In genomic region chr19:982567-983170, GRCh38 we compare ENCODE assay signal across 8 cellular contexts. TPM values are rescaled to one million over a fixed set of nuclear protein-coding genes. Genes with fewer than 3 reads are reported as not detected.
DNase-seq lines count a peak whose midpoint lies in the region; ATAC-seq, FAIRE-seq and TF ChIP-seq lines count a peak whose summit lies in the region.

No MANE protein-coding gene starts in this region.

- no peaks in the 10 kb centered on the region for H4K20me1 ChIP-seq in endothelial cell of umbilical vein (replicated peaks; ENCODE audit: control insufficient read depth, extremely low read depth, insufficient read depth, low read length)

- H3K4me2 ChIP-seq in endothelial cell of umbilical vein (ENCODE audit: insufficient read depth, low read length), result peak overlapping the region; percentile 44

- H3K9me3 ChIP-seq in endothelial cell of umbilical vein (replicated peaks; ENCODE audit: control insufficient read depth, insufficient read depth, low read length) (no peaks in the 10 kb centered on the region), muscle layer of colon (ENCODE audit: low read length) (no peaks in the 10 kb centered on the region)

- no peaks in the 10 kb centered on the region for H3K9me1 ChIP-seq in endothelial cell of umbilical vein (replicated peaks; ENCODE audit: control insufficient read depth, extremely low read depth, insufficient read depth, low read length)

- dilution Hi-C loops in endothelial cell of umbilical vein (cut with MboI; ENCODE audit: extremely low pct_ligation_motif_present, low sequenced_read_pairs), result no loop called here

- POLR2A ChIA-PET in endothelial cell of umbilical vein (lab: Charles Lee), result no interaction called here

- H3K79me2 ChIP-seq in endothelial cell of umbilical vein (ENCODE audit: control insufficient read depth, insufficient read depth, low read length), result peaks cover 9% of the 10 kb centered on the region

- no peak for TF ChIP-seq POLR2A in endothelial cell of umbilical vein (IDR thresholded peaks at IDR 0.05; ENCODE audit: low read depth, low read length)

- H3K36me3 ChIP-seq in endothelial cell of umbilical vein (ENCODE audit: control insufficient read depth in 2 of 2, extremely low read depth in 1 of 2, insufficient read depth in 2 of 2, low read length in 2 of 2) (peaks cover 0 to 6% of the 10 kb centered on the region in 2 experiments), muscle layer of colon (ENCODE audit: insufficient read depth, low read length) (peaks cover 18% of the 10 kb centered on the region)

- peak overlapping the region in 1 of 3 experiments; percentile 20 for H3K4me3 ChIP-seq in endothelial cell of umbilical vein (replicated peaks in 1 of 3; ENCODE audit: insufficient read depth in 1 of 3, low read depth in 1 of 3, low read length in 3 of 3)
- peak overlapping the region in 1 of 2 donors; percentile 42 for H3K4me3 ChIP-seq in muscle layer of colon (ENCODE audit: low read depth in 1 of 2, low read length in 2 of 2)

- ATAC-seq in HG02759 (IDR thresholded peaks at IDR 0.05; ENCODE audit: unreplicated experiment) (peak; percentile 70), GM19395 (IDR thresholded peaks at IDR 0.05; ENCODE audit: unreplicated experiment) (no peak)

- H3K4me1 ChIP-seq in endothelial cell of umbilical vein (ENCODE audit: control insufficient read depth, extremely low read depth, insufficient read depth, low read length) (peaks cover 11% of the 10 kb centered on the region), muscle layer of colon (ENCODE audit: insufficient read depth, low read length) (peaks cover 11% of the 10 kb centered on the region)

- peak overlapping the region; percentile 88 for H2AFZ ChIP-seq in endothelial cell of umbilical vein (ENCODE audit: low read depth, low read length)

- H3K27ac ChIP-seq in endothelial cell of umbilical vein (ENCODE audit: insufficient read depth, low read depth, low read length), result no peak overlapping the region
- peak overlapping the region; percentile 19 for H3K27ac ChIP-seq in muscle layer of colon (ENCODE audit: low read depth, low read length)

- intact Hi-C loops in endothelial cell of umbilical vein (cut with micrococcal nuclease), result loop anchor here (1.0 to 2.0 kb wide), 4 partner anchors 57 to 212 kb away; no protein-coding TSS in a partner anchor

- TF ChIP-seq CTCF in endothelial cell of umbilical vein (IDR thresholded peaks at IDR 0.05; ENCODE audit: extremely low read depth in 1 of 2, insufficient read depth in 1 of 2, low read depth in 1 of 2, low read length in 2 of 2), result peak; percentile 71 to 98

- BruUV-seq in endothelial cell of umbilical vein (replicated peaks; lab: Mats Ljungman, UMichigan), result no TSS peak

- no peak overlapping the region for H3K9ac ChIP-seq in endothelial cell of umbilical vein (replicated peaks; ENCODE audit: extremely low read depth, insufficient read depth, low read length)
- H3K9ac ChIP-seq in muscle layer of colon (ENCODE audit: low read length), result no peak overlapping the region

- in situ Hi-C loops in G401 (cut with HindIII; ENCODE audit: low sequenced_read_pairs), result no loop called here

- peak; percentile 73 for FAIRE-seq in endothelial cell of umbilical vein (lab: Jason Lieb, UNC)

- H3K27me3 ChIP-seq in endothelial cell of umbilical vein (ENCODE audit: control insufficient read depth in 2 of 2, insufficient read depth in 2 of 2, low read length in 2 of 2), result no peaks in the 10 kb centered on the region
- no peaks in the 10 kb centered on the region for H3K27me3 ChIP-seq in muscle layer of colon (ENCODE audit: control insufficient read depth in 1 of 2, insufficient read depth in 2 of 2, low read length in 2 of 2)

- CTCF ChIA-PET in endothelial cell of umbilical vein (lab: Charles Lee), result interaction anchor here (0.8 to 2.1 kb wide), 5 partner anchors 42 to 213 kb away, joined by 3 to 29 read pairs (median 5); no protein-coding TSS in a partner anchor

- DNase-seq in G401 (ENCODE audit: low spot score), result peak; percentile 71
- DNase-seq in NCI-H460 (ENCODE audit: extremely low read depth, low read depth), result peak; percentile 50
- DNase-seq in activated CD8-positive, alpha-beta memory T cell treated with anti-CD3 and anti-CD28 coated beads for 48 hours (ENCODE audit: low read depth in 2 of 3, low spot score in 2 of 3), result peak; percentile 60 to 75 (median 73)
- peak; percentile 53 for DNase-seq in endothelial cell of umbilical vein (ENCODE audit: low read depth, low spot score)
- DNase-seq in stimulated activated CD8-positive, alpha-beta memory T cell treated with anti-CD3 and anti-CD28 coated beads, Interleukin-4, amount 100 ng/mL, for 24 hours (ENCODE audit: low read depth), result peak; percentile 68

TF ChIP-seq in endothelial cell of umbilical vein, 7 proteins besides CTCF, POLR2A, EP300 and RAD21 (continues in another document):
- TF ChIP-seq JUN (IDR thresholded peaks at IDR 0.05; ENCODE audit: borderline replicate concordance, insufficient read depth, insufficient read length, low read depth) (no peak), FOS (IDR thresholded peaks at IDR 0.05; ENCODE audit: borderline replicate concordance, insufficient read depth, low read length) (no peak), MYC (IDR thresholded peaks at IDR 0.05; ENCODE audit: low read depth, low read length) (no peak)

RNA-seq across cellular contexts. Expression of gene WDR18, which starts 1.5 kb away (rescaled TPM):
- 176 and 280 TPM in 2 replicates for total RNA-seq in G401 (2014; rRNA removed; shearing (Covaris generic))
- total RNA-seq in NCI-H460 (2014; rRNA removed; shearing (Covaris generic)), result 54.0 and 59.4 TPM in 2 replicates
- 113 and 181 TPM in 2 replicates for polyA plus RNA-seq in NCI-H460 (2014; cell fraction: nucleus; rRNA removed)
- total RNA-seq in endothelial cell of umbilical vein, result 54.8 and 74.7 TPM in 2 replicates
- 102 and 151 TPM in 2 replicates for polyA plus RNA-seq in endothelial cell of umbilical vein
- polyA plus RNA-seq in endothelial cell of umbilical vein (2011; cell fraction: cytosol; rRNA removed), result 39.0 and 56.2 TPM in 2 replicates
- 80.9 and 89.5 TPM in 2 replicates for polyA plus RNA-seq in endothelial cell of umbilical vein (2011; cell fraction: nucleus; rRNA removed)
- 41.3 and 52.4 TPM in 2 replicates for polyA plus RNA-seq in endothelial cell of umbilical vein (2012)
- polyA minus RNA-seq in endothelial cell of umbilical vein, result 36.0 and 49.1 TPM in 2 replicates
- polyA minus RNA-seq in endothelial cell of umbilical vein (2011; cell fraction: cytosol; rRNA and poly(A)+ RNA removed), result 87.1 TPM
- polyA minus RNA-seq in endothelial cell of umbilical vein (2011; cell fraction: nucleus; rRNA and poly(A)+ RNA removed), result 21.7 and 26.4 TPM in 2 replicates

RNA-seq across cellular contexts. Expression of gene GRIN3B, which starts 17.6 kb away (rescaled TPM):
- 0.74 and 3.5 TPM in 2 replicates for total RNA-seq in G401 (2014; rRNA removed; shearing (Covaris generic))
- total RNA-seq in NCI-H460 (2014; rRNA removed; shearing (Covaris generic)), result not detected in 2 replicates
- 0.78 TPM in 1 of 2 replicates, not detected in the other for polyA plus RNA-seq in NCI-H460 (2014; cell fraction: nucleus; rRNA removed)
- 0.69 and 0.82 TPM in 2 replicates for total RNA-seq in endothelial cell of umbilical vein
- polyA plus RNA-seq in endothelial cell of umbilical vein, result 0.43 and 0.81 TPM in 2 replicates
- 0.27 and 0.28 TPM in 2 replicates for polyA plus RNA-seq in endothelial cell of umbilical vein (2011; cell fraction: cytosol; rRNA removed)
- 0.77 and 1.1 TPM in 2 replicates for polyA plus RNA-seq in endothelial cell of umbilical vein (2011; cell fraction: nucleus; rRNA removed)
- 0.52 and 1.3 TPM in 2 replicates for polyA plus RNA-seq in endothelial cell of umbilical vein (2012)
- 0.13 and 0.22 TPM in 2 replicates for polyA minus RNA-seq in endothelial cell of umbilical vein
- polyA minus RNA-seq in endothelial cell of umbilical vein (2011; cell fraction: cytosol; rRNA and poly(A)+ RNA removed), result not detected
- 0.34 TPM in 1 of 2 replicates, not detected in the other for polyA minus RNA-seq in endothelial cell of umbilical vein (2011; cell fraction: nucleus; rRNA and poly(A)+ RNA removed)

RNA-seq across cellular contexts. Expression of gene TMEM259, which starts 38.3 kb away (rescaled TPM):
- total RNA-seq in G401 (2014; rRNA removed; shearing (Covaris generic)), result 131 and 142 TPM in 2 replicates
- total RNA-seq in NCI-H460 (2014; rRNA removed; shearing (Covaris generic)), result 89.3 and 95.8 TPM in 2 replicates
- polyA plus RNA-seq in NCI-H460 (2014; cell fraction: nucleus; rRNA removed), result 686 and 830 TPM in 2 replicates
- 142 and 147 TPM in 2 replicates for total RNA-seq in endothelial cell of umbilical vein
- polyA plus RNA-seq in endothelial cell of umbilical vein, result 297 and 430 TPM in 2 replicates
- 93.5 and 128 TPM in 2 replicates for polyA plus RNA-seq in endothelial cell of umbilical vein (2011; cell fraction: cytosol; rRNA removed)
- polyA plus RNA-seq in endothelial cell of umbilical vein (2011; cell fraction: nucleus; rRNA removed), result 626 and 670 TPM in 2 replicates
- 67.8 and 100 TPM in 2 replicates for polyA plus RNA-seq in endothelial cell of umbilical vein (2012)
- polyA minus RNA-seq in endothelial cell of umbilical vein, result 80.3 and 87.9 TPM in 2 replicates
- polyA minus RNA-seq in endothelial cell of umbilical vein (2011; cell fraction: cytosol; rRNA and poly(A)+ RNA removed), result 53.1 TPM
- polyA minus RNA-seq in endothelial cell of umbilical vein (2011; cell fraction: nucleus; rRNA and poly(A)+ RNA removed), result 74.8 and 114 TPM in 2 replicates

RNA-seq across cellular contexts. Expression of gene RNU6-2, which starts 38.7 kb away (rescaled TPM):
- total RNA-seq in G401 (2014; rRNA removed; shearing (Covaris generic)), result not detected in 2 replicates
- not detected in 2 replicates for total RNA-seq in NCI-H460 (2014; rRNA removed; shearing (Covaris generic))
- not detected in 2 replicates for polyA plus RNA-seq in NCI-H460 (2014; cell fraction: nucleus; rRNA removed)
- total RNA-seq in endothelial cell of umbilical vein, result not detected in 2 replicates
- not detected in 2 replicates for polyA plus RNA-seq in endothelial cell of umbilical vein
- polyA plus RNA-seq in endothelial cell of umbilical vein (2011; cell fraction: cytosol; rRNA removed), result not detected in 2 replicates
- polyA plus RNA-seq in endothelial cell of umbilical vein (2011; cell fraction: nucleus; rRNA removed), result not detected in 2 replicates
- polyA plus RNA-seq in endothelial cell of umbilical vein (2012), result not detected in 2 replicates
- not detected in 2 replicates for polyA minus RNA-seq in endothelial cell of umbilical vein
- 1,914 TPM for polyA minus RNA-seq in endothelial cell of umbilical vein (2011; cell fraction: cytosol; rRNA and poly(A)+ RNA removed)
- not detected in 2 replicates for polyA minus RNA-seq in endothelial cell of umbilical vein (2011; cell fraction: nucleus; rRNA and poly(A)+ RNA removed)

RNA-seq across cellular contexts. Expression of gene CNN2, which starts 43.7 kb away (rescaled TPM):
- total RNA-seq in G401 (2014; rRNA removed; shearing (Covaris generic)), result 245 and 296 TPM in 2 replicates
- 22.2 and 27.5 TPM in 2 replicates for total RNA-seq in NCI-H460 (2014; rRNA removed; shearing (Covaris generic))
- 15.5 and 21.9 TPM in 2 replicates for polyA plus RNA-seq in NCI-H460 (2014; cell fraction: nucleus; rRNA removed)
- total RNA-seq in endothelial cell of umbilical vein, result 280 and 286 TPM in 2 replicates
- polyA plus RNA-seq in endothelial cell of umbilical vein, result 185 and 207 TPM in 2 replicates
- polyA plus RNA-seq in endothelial cell of umbilical vein (2011; cell fraction: cytosol; rRNA removed), result 229 and 243 TPM in 2 replicates
- polyA plus RNA-seq in endothelial cell of umbilical vein (2011; cell fraction: nucleus; rRNA removed), result 142 and 181 TPM in 2 replicates
- 136 and 160 TPM in 2 replicates for polyA plus RNA-seq in endothelial cell of umbilical vein (2012)
- polyA minus RNA-seq in endothelial cell of umbilical vein, result 234 and 253 TPM in 2 replicates
- polyA minus RNA-seq in endothelial cell of umbilical vein (2011; cell fraction: cytosol; rRNA and poly(A)+ RNA removed), result 88.5 TPM
- 55.9 and 80.4 TPM in 2 replicates for polyA minus RNA-seq in endothelial cell of umbilical vein (2011; cell fraction: nucleus; rRNA and poly(A)+ RNA removed)
